19 cellular contexts compared by ENCODE assay signal in the genomic region with DNA sequence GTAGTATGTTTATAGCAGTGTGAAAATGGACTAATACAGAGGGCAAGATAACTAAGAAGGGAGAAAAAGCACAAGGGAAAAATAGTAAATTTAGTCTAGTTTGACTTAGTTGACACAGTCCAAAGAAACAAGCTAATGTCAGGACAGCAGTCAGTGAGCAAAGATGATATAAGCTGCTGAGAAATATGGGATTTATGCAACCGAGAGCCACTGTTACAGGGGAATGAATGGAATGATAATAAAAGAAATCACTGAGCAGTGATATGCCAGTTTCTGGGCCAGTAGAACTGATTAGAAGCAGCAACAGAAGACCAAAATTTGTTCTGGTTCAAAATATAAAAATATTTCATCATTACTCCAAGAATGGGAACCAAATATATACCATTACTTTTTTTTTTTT.
A peak's percentile ranks its signal among the peaks of the same experiment; 100 is the strongest.
DNase-seq lines count a peak whose midpoint lies in the region; ATAC-seq and TF ChIP-seq lines count a peak whose summit lies in the region.
"Had no signal": no experiment of that assay in that cellular context is flagged by ENCODE, and none has a peak within 500 bp of the region (broad histone marks: within the 10 kb centered on the region; RNA-seq: fewer than 3 reads in every experiment).

No MANE protein-coding gene starts in this region.

- peaks cover 10% of the 10 kb centered on the region for H3K9me3 ChIP-seq in smooth muscle cell (replicated peaks; ENCODE audit: low read depth)

- CTCF ChIA-PET in WTC11 (lab: Charles Lee): no interaction called here

- H3K36me3 ChIP-seq in smooth muscle cell (ENCODE audit: low read depth): no peaks in the 10 kb centered on the region

- 25% methylated on average over 1 of the region's 1 CpG for WGBS in smooth muscle cell (ENCODE audit: low lambda C conversion rate)

- H3K4me3 ChIP-seq in smooth muscle cell: no peak overlapping the region

- POLR2A ChIA-PET in WTC11 (lab: Charles Lee): no interaction called here

- no peak overlapping the region for H3K27ac ChIP-seq in smooth muscle cell (ENCODE audit: low read depth)

- H3K27ac Mint-ChIP-seq in WTC11: peak overlapping the region; percentile 57; the same call in 1 of the 2 replicates

- peaks cover 5% of the 10 kb centered on the region for H3K27me3 Mint-ChIP-seq in WTC11 (ENCODE audit: low read depth)

- H2AFZ ChIP-seq in smooth muscle cell (ENCODE audit: low read depth): no peak overlapping the region

- no peak overlapping the region for H3K4me3 Mint-ChIP-seq in WTC11

- H3K4me1 ChIP-seq in smooth muscle cell (ENCODE audit: low read depth): no peaks in the 10 kb centered on the region

- H4K20me1 ChIP-seq in smooth muscle cell (ENCODE audit: low read depth): peaks cover 5% of the 10 kb centered on the region

- no peaks in the 10 kb centered on the region for H3K4me1 Mint-ChIP-seq in WTC11

- H3K9me3 Mint-ChIP-seq in WTC11: peaks cover 17% of the 10 kb centered on the region

- H3K79me2 ChIP-seq in smooth muscle cell (ENCODE audit: low read depth): no peaks in the 10 kb centered on the region

- no peak for TF ChIP-seq CTCF in WTC11 (IDR thresholded peaks at IDR 0.05)
- TF ChIP-seq CTCF in smooth muscle cell (IDR thresholded peaks at IDR 0.05; ENCODE audit: borderline replicate concordance, insufficient read depth, poor library complexity, severe bottlenecking): no peak

- no peaks in the 10 kb centered on the region for H3F3A ChIP-seq in smooth muscle cell (ENCODE audit: low read depth)

- peak overlapping the region; percentile 51 for H3K4me2 ChIP-seq in smooth muscle cell

- no peak overlapping the region for H3K9ac ChIP-seq in smooth muscle cell (ENCODE audit: low read depth)

- DNase-seq in EH (ENCODE audit: low read depth): peak; percentile 75
- no peak for DNase-seq in WTC11 (ENCODE audit: low spot score)
- DNase-seq in fibroblast of peridontal ligament (ENCODE audit: extremely low read depth): peak; percentile 80
- DNase-seq in smooth muscle cell (lab: John Stamatoyannopoulos, UW; ENCODE audit: unreplicated experiment): no peak
- no peak for DNase-seq in activated gamma-delta T cell (lab: John Stamatoyannopoulos, UW)
- no peak for DNase-seq in NK-92 (lab: John Stamatoyannopoulos, UW; ENCODE audit: unreplicated experiment)
- no peak for DNase-seq in activated T-cell treated with anti-CD3 and anti-CD28 coated beads, Interleukin-2, amount 50 U/mL, for 48 hours
- DNase-seq: AML-193, Caco-2, DMS53, Karpas-422, MM.1S, NCI-H1105 treated with DMSO at 0.1 percent for 48 hours, NCI-H187, NCI-H446, NCI-H748 treated with DMSO at 0.1 percent for 48 hours had no signal

- peaks cover 17% of the 10 kb centered on the region for H3K36me3 Mint-ChIP-seq in WTC11

- no peaks in the 10 kb centered on the region for H3K27me3 ChIP-seq in smooth muscle cell (ENCODE audit: low read depth)

- no peak for ATAC-seq in WTC11
- ATAC-seq: Panc1, Right ventricle myocardium inferior, SK-N-SH treated with all-trans-retinoic acid at 6 μM for 48 hours had no signal

TF ChIP-seq in WTC11, 78 proteins besides CTCF, POLR2A, EP300 and RAD21:
- no peak for TF ChIP-seq MYBL2 (CRISPR knock-in tag; IDR thresholded peaks at IDR 0.05)
- TF ChIP-seq, protein P1, sequence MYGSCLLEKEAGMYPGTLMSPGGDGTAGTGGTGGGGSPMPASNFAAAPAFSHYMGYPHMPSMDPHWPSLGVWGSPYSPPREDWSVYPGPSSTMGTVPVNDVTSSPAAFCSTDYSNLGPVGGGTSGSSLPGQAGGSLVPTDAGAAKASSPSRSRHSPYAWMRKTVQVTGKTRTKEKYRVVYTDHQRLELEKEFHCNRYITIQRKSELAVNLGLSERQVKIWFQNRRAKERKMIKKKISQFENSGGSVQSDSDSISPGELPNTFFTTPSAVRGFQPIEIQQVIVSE (CRISPR knock-in tag; IDR thresholded peaks at IDR 0.05; ENCODE audit: borderline replicate concordance): no peak
- no peak for TF ChIP-seq ZNF423 (CRISPR knock-in tag; IDR thresholded peaks at IDR 0.05)
- no peak for TF ChIP-seq ZNF416 (CRISPR knock-in tag; IDR thresholded peaks at IDR 0.05)
- no peak for TF ChIP-seq SMAD4 (CRISPR knock-in tag; IDR thresholded peaks at IDR 0.05)
- TF ChIP-seq NFATC4 (CRISPR knock-in tag; IDR thresholded peaks at IDR 0.05): no peak
- TF ChIP-seq TCF7 (CRISPR knock-in tag; IDR thresholded peaks at IDR 0.05; ENCODE audit: low read depth): no peak
- TF ChIP-seq ATF1 (CRISPR knock-in tag; IDR thresholded peaks at IDR 0.05): no peak
- no peak for TF ChIP-seq GABPB1 (CRISPR knock-in tag; IDR thresholded peaks at IDR 0.05)
- no peak for TF ChIP-seq PRRX2 (CRISPR knock-in tag; IDR thresholded peaks at IDR 0.05)
- TF ChIP-seq ZNF317 (CRISPR knock-in tag; IDR thresholded peaks at IDR 0.05; ENCODE audit: borderline replicate concordance, low read depth): no peak
- TF ChIP-seq NR3C1 (CRISPR knock-in tag; conservative IDR thresholded peaks at IDR 0.05; ENCODE audit: low read depth): no peak
- TF ChIP-seq TEAD1 (CRISPR knock-in tag; IDR thresholded peaks at IDR 0.05): no peak
- TF ChIP-seq ZNF219 (CRISPR knock-in tag; IDR thresholded peaks at IDR 0.05; ENCODE audit: borderline replicate concordance): no peak
- TF ChIP-seq EMX1 (CRISPR knock-in tag; IDR thresholded peaks at IDR 0.05): no peak
- no peak for TF ChIP-seq IRF2 (CRISPR knock-in tag; IDR thresholded peaks at IDR 0.05; ENCODE audit: borderline replicate concordance, low read depth)
- no peak for TF ChIP-seq ZSCAN18 (CRISPR knock-in tag; IDR thresholded peaks at IDR 0.05)
- TF ChIP-seq SMAD3 (CRISPR knock-in tag; IDR thresholded peaks at IDR 0.05; ENCODE audit: borderline replicate concordance): no peak

Comparison
In these comparisons a context has a peak if more than half of its experiments do, and no peak if none do; other contexts are left out.
1. DNase-seq: peak in EH (single experiment) and fibroblast of peridontal ligament (single experiment); none in WTC11 (single experiment), smooth muscle cell (single experiment), activated gamma-delta T cell (single experiment), NK-92 (single experiment) and activated T-cell treated with anti-CD3 and anti-CD28 coated beads, Interleukin-2, amount 50 U/mL, for 48 hours (0 of 2).